1 cellular context compared by ENCODE assay signal in genomic region chrX:18674788-18675735, GRCh38.
TF ChIP-seq lines count a peak whose summit lies in the region.

No MANE protein-coding gene starts in this region.

TF ChIP-seq in H1, 55 proteins besides CTCF, POLR2A, EP300 and RAD21 (continued from another document):
- TF ChIP-seq SIN3A (conservative IDR thresholded peaks at IDR 0.05 in 1 of 2, IDR thresholded peaks at IDR 0.05 in 1 of 2; ENCODE audit: low read depth in 1 of 2, low read length in 2 of 2) (0 out of 4 replicates have a peak, but pooled peaks of 1 of the 2 experiments have one; percentile 23), TCF12 (IDR thresholded peaks at IDR 0.05; ENCODE audit: low read depth, low read length) (no peak), RBBP5 (IDR thresholded peaks at IDR 0.05; ENCODE audit: borderline replicate concordance, low read depth, low read length) (peak; percentile 100), CTBP2 (IDR thresholded peaks at IDR 0.05; ENCODE audit: borderline replicate concordance, insufficient read depth, insufficient read length, low read length) (no peak), ASH2L (IDR thresholded peaks at IDR 0.05; ENCODE audit: low read length) (peak; percentile 100), KDM4A (IDR thresholded peaks at IDR 0.05; ENCODE audit: low read depth, low read length, severe bottlenecking) (peak; percentile 63), ATF2 (IDR thresholded peaks at IDR 0.05; ENCODE audit: low read length) (0 out of 2 replicates have a peak, but pooled peaks have one; percentile 37), NANOG (IDR thresholded peaks at IDR 0.05; ENCODE audit: insufficient read depth, low read depth, low read length, poor library complexity, severe bottlenecking) (no peak), TBP (IDR thresholded peaks at IDR 0.05; ENCODE audit: low read depth, low read length) (peak; percentile 99)
TF ChIP-seq in H1: peak in this region for 9.
